ENCODE assay signal across 9 cellular contexts in the genomic region with DNA sequence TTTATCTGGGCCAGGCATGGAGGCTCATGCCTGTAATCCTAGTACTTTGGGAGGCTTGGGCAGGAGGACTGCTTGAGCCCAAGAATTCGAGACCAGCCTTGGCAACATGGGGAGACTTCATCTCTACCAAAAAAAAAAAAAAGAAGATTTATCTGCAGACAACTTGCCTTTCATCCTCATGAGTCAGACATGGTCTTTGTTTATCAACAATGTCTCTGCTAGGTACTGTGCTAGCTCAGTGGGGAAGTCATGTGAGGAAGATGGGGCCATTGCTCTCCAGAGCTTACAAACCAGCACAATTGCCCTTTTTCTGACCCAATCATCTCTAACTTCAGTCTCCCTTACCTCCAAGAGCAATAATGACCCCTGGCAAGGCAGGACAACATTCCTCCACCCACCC. TPM values are rescaled to one million over a fixed set of nuclear protein-coding genes. Genes with fewer than 3 reads are reported as not detected.
A peak's percentile ranks its signal among the peaks of the same experiment; 100 is the strongest.
DNase-seq lines count a peak whose midpoint lies in the region; ATAC-seq and TF ChIP-seq lines count a peak whose summit lies in the region.
"Had no signal": no experiment of that assay in that cellular context is flagged by ENCODE, and none has a peak within 500 bp of the region (broad histone marks: within the 10 kb centered on the region; RNA-seq: fewer than 3 reads in every experiment).

No MANE protein-coding gene starts in this region.

- H3K27ac ChIP-seq in SK-N-SH (ENCODE audit: low read depth in 2 of 2, low read length in 1 of 2): peak overlapping the region; percentile 36 to 89; a peak in 2 of 4 replicates
- H3K27ac ChIP-seq in SU-DHL-6 (ENCODE audit: low read depth, low read length): no peak overlapping the region
- H3K27ac ChIP-seq in epithelial cell of prostate: peak overlapping the region; percentile 92
- H3K27ac ChIP-seq in psoas muscle: peak overlapping the region; percentile 18
- H3K27ac ChIP-seq in SJCRH30: no peak overlapping the region
- H3K27ac ChIP-seq: 22Rv1 had no signal

- H3K4me2 ChIP-seq in SK-N-SH: peak overlapping the region; percentile 86
- peak overlapping the region; percentile 89 for H3K4me2 ChIP-seq in SU-DHL-6 (ENCODE audit: low read depth, low read length, poor library complexity, severe bottlenecking)

- DNase-seq in SK-N-SH (no peak), epithelial cell of prostate (ENCODE audit: low read depth, low spot score) (no peak), psoas muscle (no peak), GOT3 (lab: John Stamatoyannopoulos, UW) (no peak), SJCRH30 (no peak)

- CTCF ChIA-PET in SK-N-SH (lab: Yijun Ruan, JAX): interaction anchor here (3.9 kb wide), 1 partner anchor 12 kb away, joined by 42 read pairs; no protein-coding TSS in a partner anchor

- no peaks in the 10 kb centered on the region for H4K20me1 ChIP-seq in SK-N-SH (ENCODE audit: insufficient read depth)
- H4K20me1 ChIP-seq in SU-DHL-6 (ENCODE audit: low read depth, low read length): no peaks in the 10 kb centered on the region

- TF ChIP-seq RAD21 in SK-N-SH (IDR thresholded peaks at IDR 0.05; ENCODE audit: low read length): no peak

- peaks cover 19% of the 10 kb centered on the region for H3F3A ChIP-seq in SK-N-SH (replicated peaks; ENCODE audit: insufficient read depth)
- H3F3A ChIP-seq in SU-DHL-6 (ENCODE audit: insufficient read depth): no peaks in the 10 kb centered on the region

- H3K36me3 ChIP-seq in SK-N-SH (replicated peaks in 1 of 2; ENCODE audit: control insufficient read depth in 1 of 2, insufficient read depth in 2 of 2, low read length in 1 of 2) (peaks cover 0 to 5% of the 10 kb centered on the region in 2 experiments), SU-DHL-6 (ENCODE audit: low read length) (no peaks in the 10 kb centered on the region), psoas muscle (ENCODE audit: insufficient read depth in 1 of 2, low read depth in 1 of 2) (peaks cover 0 to 44% of the 10 kb centered on the region in 2 donors), SJCRH30 (peaks cover 6% of the 10 kb centered on the region)

- H2AFZ ChIP-seq in SK-N-SH (ENCODE audit: low read depth): no peak overlapping the region
- no peak overlapping the region for H2AFZ ChIP-seq in SU-DHL-6 (ENCODE audit: low read depth, low read length, severe bottlenecking)

- H3K9me2 ChIP-seq in SK-N-SH (no peaks in the 10 kb centered on the region), SU-DHL-6 (replicated peaks; ENCODE audit: insufficient read depth, low read length) (no peaks in the 10 kb centered on the region)

- TF ChIP-seq CTCF in SK-N-SH (IDR thresholded peaks at IDR 0.05): no peak
- no peak for TF ChIP-seq CTCF in SU-DHL-6 (IDR thresholded peaks at IDR 0.05; ENCODE audit: insufficient read depth, low read length, poor library complexity, severe bottlenecking)
- TF ChIP-seq CTCF in psoas muscle (IDR thresholded peaks at IDR 0.05): no peak

- ATAC-seq in SK-N-SH treated with all-trans-retinoic acid at 6 μM for 48 hours: no peak
- no peak for ATAC-seq in psoas muscle
- no peak for ATAC-seq in GM21737 (IDR thresholded peaks at IDR 0.05; ENCODE audit: unreplicated experiment)

- H3K27me3 ChIP-seq in SK-N-SH (ENCODE audit: insufficient read depth) (no peaks in the 10 kb centered on the region), SU-DHL-6 (ENCODE audit: low read length) (no peaks in the 10 kb centered on the region), psoas muscle (ENCODE audit: insufficient read depth in 3 of 3, low read length in 2 of 3) (no peaks in the 10 kb centered on the region), SJCRH30 (no peaks in the 10 kb centered on the region)

- H3K9ac ChIP-seq in SK-N-SH: peak overlapping the region; percentile 92; the same call in 1 of the 2 replicates
- H3K9ac ChIP-seq in SU-DHL-6 (ENCODE audit: low read length): no peak overlapping the region; the same call in 1 of the 2 replicates

- TF ChIP-seq EP300 in SK-N-SH (IDR thresholded peaks at IDR 0.05; ENCODE audit: borderline replicate concordance in 1 of 2, low read depth in 1 of 2, low read length in 1 of 2): no peak

- H3K4me3 ChIP-seq in SK-N-SH (ENCODE audit: low read depth in 2 of 2, low read length in 1 of 2) (peak overlapping the region in 1 of 2 experiments; percentile 78; a peak in 2 of 4 replicates), SU-DHL-6 (ENCODE audit: insufficient read depth, low read length, poor library complexity, severe bottlenecking) (no peak overlapping the region), psoas muscle (peak overlapping the region; percentile 87), SJCRH30 (no peak overlapping the region)

- intact Hi-C loops in psoas muscle (cut with DNase I): no loop called here

- peaks cover 0 to 20% of the 10 kb centered on the region in 2 experiments; a peak in 2 of 4 replicates for H3K4me1 ChIP-seq in SK-N-SH (ENCODE audit: control insufficient read depth in 1 of 2, insufficient read depth in 2 of 2, low read depth in 1 of 2, low read length in 1 of 2)
- peaks cover 15% of the 10 kb centered on the region for H3K4me1 ChIP-seq in psoas muscle
- H3K4me1 ChIP-seq in SJCRH30: no peaks in the 10 kb centered on the region

- H3K79me2 ChIP-seq in SK-N-SH (ENCODE audit: insufficient read depth) (peaks cover 71% of the 10 kb centered on the region), SU-DHL-6 (ENCODE audit: insufficient read depth, low read length) (peaks cover 55% of the 10 kb centered on the region)

- POLR2A ChIA-PET in SK-N-SH (lab: Yijun Ruan, JAX): no interaction called here

- WGBS in SK-N-SH (ENCODE audit: low lambda C conversion rate): 23% methylated on average over 1 of the region's 1 CpG
- WGBS in psoas muscle, 3 donors: 80 to 95% (median 83%) methylated on average over 1 of the region's 1 CpG

- H3K9me3 ChIP-seq in SK-N-SH: no peaks in the 10 kb centered on the region
- no peaks in the 10 kb centered on the region for H3K9me3 ChIP-seq in SU-DHL-6 (ENCODE audit: insufficient read depth, low read length)
- no peaks in the 10 kb centered on the region for H3K9me3 ChIP-seq in psoas muscle
- no peaks in the 10 kb centered on the region for H3K9me3 ChIP-seq in SJCRH30 (replicated peaks)

TF ChIP-seq in SK-N-SH, 30 proteins besides CTCF, POLR2A, EP300 and RAD21 (continues in another document):
- TF ChIP-seq GATA2 (CRISPR knock-in tag; IDR thresholded peaks at IDR 0.05): no peak
- no peak for TF ChIP-seq CHD2 (IDR thresholded peaks at IDR 0.05; ENCODE audit: low read length, partially characterized antibody)
- no peak for TF ChIP-seq FOXM1 (IDR thresholded peaks at IDR 0.05; ENCODE audit: low read depth)

TF ChIP-seq in SK-N-SH treated with all-trans-retinoic acid at 6 μM for 48 hours, 23 proteins besides CTCF, POLR2A, EP300 and RAD21 (continues in another document):
- no peak for TF ChIP-seq TSHZ2 (CRISPR knock-in tag; IDR thresholded peaks at IDR 0.05)
- no peak for TF ChIP-seq ZNF8 (CRISPR knock-in tag; IDR thresholded peaks at IDR 0.05)

RNA-seq across cellular contexts. Expression of gene URM1, which starts 1.6 kb away (rescaled TPM):
- polyA plus RNA-seq in SK-N-SH (2012; rRNA removed) (58.9 and 61.5 TPM in 2 replicates), psoas muscle (100 to 1,000 TPM in 1 of 3 donors, 10 to 100 TPM in 2; 57.9 to 111 (median 88.1) TPM)
- 45.3 and 50.0 TPM in 2 replicates for polyA plus RNA-seq in SK-N-SH (2012; cell fraction: cytosol; rRNA removed)
- 85.0 and 87.0 TPM in 2 replicates for polyA plus RNA-seq in SK-N-SH (2012; cell fraction: nucleus; rRNA removed)
- 10 to 100 TPM; 34.5 to 58.7 (median 52.3) TPM for total RNA-seq in psoas muscle
- total RNA-seq in SJCRH30 (2014; rRNA removed; shearing (Covaris generic)): 74.2 and 77.5 TPM in 2 replicates

RNA-seq across cellular contexts. Expression of gene SLC27A4, which starts 32.5 kb away (rescaled TPM):
- polyA plus RNA-seq in SK-N-SH (2012; rRNA removed) (17.9 and 24.1 TPM in 2 replicates), psoas muscle (10 to 100 TPM; 24.7 to 61.5 (median 40.1) TPM)
- polyA plus RNA-seq in SK-N-SH (2012; cell fraction: cytosol; rRNA removed): 10.2 and 15.9 TPM in 2 replicates
- 31.8 and 41.7 TPM in 2 replicates for polyA plus RNA-seq in SK-N-SH (2012; cell fraction: nucleus; rRNA removed)
- total RNA-seq in psoas muscle: 10 to 100 TPM; 10.4 to 26.2 (median 17.9) TPM
- 27.7 and 28.0 TPM in 2 replicates for total RNA-seq in SJCRH30 (2014; rRNA removed; shearing (Covaris generic))

RNA-seq across cellular contexts. Expression of gene CERCAM, which starts 47.9 kb away (rescaled TPM):
- polyA plus RNA-seq in SK-N-SH (2012; rRNA removed) (128 and 131 TPM in 2 replicates), psoas muscle (1 to 10 TPM; 1.7 to 2.5 (median 2.3) TPM)
- 57.7 and 89.5 TPM in 2 replicates for polyA plus RNA-seq in SK-N-SH (2012; cell fraction: cytosol; rRNA removed)
- 87.1 and 115 TPM in 2 replicates for polyA plus RNA-seq in SK-N-SH (2012; cell fraction: nucleus; rRNA removed)
- 1 to 10 TPM; 2.2 to 6.5 (median 4.0) TPM for total RNA-seq in psoas muscle
- 27.7 and 28.0 TPM in 2 replicates for total RNA-seq in SJCRH30 (2014; rRNA removed; shearing (Covaris generic))

RNA-seq across cellular contexts. Expression of gene COQ4, which starts 50.1 kb away (rescaled TPM):
- polyA plus RNA-seq in SK-N-SH (2012; rRNA removed) (54.7 and 57.2 TPM in 2 replicates), psoas muscle (10 to 100 TPM; 32.3 to 60.9 (median 45.9) TPM)
- 28.0 and 36.9 TPM in 2 replicates for polyA plus RNA-seq in SK-N-SH (2012; cell fraction: cytosol; rRNA removed)
- 152 and 171 TPM in 2 replicates for polyA plus RNA-seq in SK-N-SH (2012; cell fraction: nucleus; rRNA removed)
- total RNA-seq in psoas muscle: 10 to 100 TPM; 20.0 to 26.8 (median 23.1) TPM
- total RNA-seq in SJCRH30 (2014; rRNA removed; shearing (Covaris generic)): 38.7 and 40.3 TPM in 2 replicates

RNA-seq across cellular contexts. Expression of gene TRUB2, which starts 50.5 kb away (rescaled TPM):
- 18.8 and 23.3 TPM in 2 replicates for polyA plus RNA-seq in SK-N-SH (2012; rRNA removed)
- 10.6 and 17.0 TPM in 2 replicates for polyA plus RNA-seq in SK-N-SH (2012; cell fraction: cytosol; rRNA removed)
- 29.9 and 31.3 TPM in 2 replicates for polyA plus RNA-seq in SK-N-SH (2012; cell fraction: nucleus; rRNA removed)
- total RNA-seq in psoas muscle: 10 to 100 TPM; 22.2 to 38.4 (median 32.9) TPM
- 10 to 100 TPM; 20.6 to 31.8 (median 21.0) TPM for polyA plus RNA-seq in psoas muscle
- total RNA-seq in SJCRH30 (2014; rRNA removed; shearing (Covaris generic)): 30.2 and 36.9 TPM in 2 replicates

Comparison
In these comparisons a context has a peak if more than half of its experiments do, and no peak if none do; other contexts are left out.
1. H3K27ac ChIP-seq: peak in SK-N-SH (2 of 2), epithelial cell of prostate (single experiment) and psoas muscle (single experiment); none in SU-DHL-6 (single experiment) and SJCRH30 (single experiment).